In genomic region chr9:10059044-10059443, GRCh38 we compare ENCODE assay signal across 18 cellular contexts.
A peak's percentile ranks its signal among the peaks of the same experiment; 100 is the strongest.
DNase-seq lines count a peak whose midpoint lies in the region; ATAC-seq and TF ChIP-seq lines count a peak whose summit lies in the region.
"Had no signal": no experiment of that assay in that cellular context is flagged by ENCODE, and none has a peak within 500 bp of the region (broad histone marks: within the 10 kb centered on the region; RNA-seq: fewer than 3 reads in every experiment).

No MANE protein-coding gene starts in this region.

- no peaks in the 10 kb centered on the region for H3K27me3 ChIP-seq in mammary epithelial cell (ENCODE audit: insufficient read depth, low read length)
- no peaks in the 10 kb centered on the region for H3K27me3 ChIP-seq in lower lobe of right lung (ENCODE audit: low read depth)
- H3K27me3 ChIP-seq: gastroesophageal sphincter, transverse colon had no signal

- intact Hi-C loops in mammary epithelial cell (cut with micrococcal nuclease) (no loop called here), lower lobe of right lung (cut with DNase I) (no loop called here), OCI-LY7 (cut with micrococcal nuclease; ENCODE audit: unreplicated experiment) (no loop called here)

- 8% methylated on average over 3 of the region's 3 CpGs for WGBS in mammary epithelial cell (ENCODE audit: low coverage, missing lambda C conversion rate)

- in situ Hi-C loops in mammary epithelial cell (cut with MboI; ENCODE audit: low sequenced_read_pairs in 2 of 2), result loop anchor here (5.0 to 25.0 kb wide), 2 partner anchors 203 kb away; no protein-coding TSS in a partner anchor

- H3K4me1 ChIP-seq in mammary epithelial cell (ENCODE audit: insufficient read depth, low read length) (peaks cover 22% of the 10 kb centered on the region), lower lobe of right lung (no peaks in the 10 kb centered on the region), OCI-LY7 (ENCODE audit: insufficient read depth, low read length, poor library complexity, severe bottlenecking) (no peaks in the 10 kb centered on the region)
- H3K4me1 ChIP-seq: parathyroid adenoma, transverse colon had no signal

- TF ChIP-seq CTCF in mammary epithelial cell (conservative IDR thresholded peaks at IDR 0.05 in 1 of 2, IDR thresholded peaks at IDR 0.05 in 1 of 2; ENCODE audit: extremely low read depth in 1 of 2, insufficient read depth in 1 of 2, low read depth in 1 of 2, low read length in 2 of 2) (no peak), lower lobe of right lung (IDR thresholded peaks at IDR 0.05) (no peak), OCI-LY7 (conservative IDR thresholded peaks at IDR 0.05; ENCODE audit: low read length) (no peak), GM10248 (IDR thresholded peaks at IDR 0.05; ENCODE audit: control extremely low read depth, extremely low read depth, low read depth, missing control alignments) (no peak)

- dilution Hi-C loops in mammary epithelial cell (cut with HindIII; ENCODE audit: low sequenced_read_pairs), result no loop called here

- no peaks in the 10 kb centered on the region for H3K9me3 ChIP-seq in mammary epithelial cell (replicated peaks; ENCODE audit: insufficient read depth, low read length)
- H3K9me3 ChIP-seq in lower lobe of right lung, result no peaks in the 10 kb centered on the region
- H3K9me3 ChIP-seq in OCI-LY7 (ENCODE audit: low read length), result no peaks in the 10 kb centered on the region
- H3K9me3 ChIP-seq: gastroesophageal sphincter, mucosa of descending colon, transverse colon had no signal

- H2AFZ ChIP-seq in mammary epithelial cell (ENCODE audit: low read depth, low read length), result peak overlapping the region; percentile 7
- H2AFZ ChIP-seq in OCI-LY7 (ENCODE audit: low read length), result no peak overlapping the region
- H2AFZ ChIP-seq: parathyroid adenoma had no signal

- POLR2A ChIA-PET in OCI-LY7 (lab: Charles Lee), result interaction anchor here (1.1 to 1.3 kb wide), 3 partner anchors 10 to 243 kb away, joined by 3 to 5 read pairs (median 4); no protein-coding TSS in a partner anchor
- POLR2A ChIA-PET in GM10248 (lab: Yijun Ruan, JAX), result no interaction called here

- BruUV-seq in mammary epithelial cell (replicated peaks; lab: Mats Ljungman, UMichigan), result no TSS peak
- no TSS peak for BruUV-seq in OCI-LY7 (replicated peaks; lab: Mats Ljungman, UMichigan)

- peak; percentile 38 to 55 for ATAC-seq in lower lobe of right lung
- ATAC-seq: activated T-cell treated with anti-CD3 and anti-CD28 coated beads, Interleukin-2, amount 50 U/mL, for 72 hours; gastroesophageal sphincter; mucosa of descending colon had no signal

- H3K4me3 ChIP-seq in mammary epithelial cell (replicated peaks in 1 of 3; ENCODE audit: insufficient read depth in 1 of 3, low read depth in 2 of 3, low read length in 3 of 3) (no peak overlapping the region), lower lobe of right lung (no peak overlapping the region), OCI-LY7 (ENCODE audit: low read depth, low read length, poor library complexity, severe bottlenecking) (no peak overlapping the region)
- H3K4me3 ChIP-seq: gastroesophageal sphincter, mucosa of descending colon, transverse colon had no signal

- H4K20me1 ChIP-seq in mammary epithelial cell (ENCODE audit: insufficient read depth, low read length) (no peaks in the 10 kb centered on the region), OCI-LY7 (ENCODE audit: insufficient read depth, low read length) (no peaks in the 10 kb centered on the region)

- H3K36me3 ChIP-seq in mammary epithelial cell (ENCODE audit: insufficient read depth, low read length) (no peaks in the 10 kb centered on the region), lower lobe of right lung (no peaks in the 10 kb centered on the region), OCI-LY7 (ENCODE audit: insufficient read depth, low read length) (no peaks in the 10 kb centered on the region)
- H3K36me3 ChIP-seq: gastroesophageal sphincter, transverse colon had no signal

- CTCF ChIA-PET in mammary epithelial cell (lab: Charles Lee; ENCODE audit: low non-redundant PET) (no interaction called here), OCI-LY7 (lab: Charles Lee; ENCODE audit: unreplicated experiment) (no interaction called here), GM10248 (lab: Yijun Ruan, JAX) (interaction anchor here (0.8 to 1.5 kb wide), 3 partner anchors 16 to 33 kb away, joined by 3 to 6 read pairs (median 4); no protein-coding TSS in a partner anchor)

- no peaks in the 10 kb centered on the region for H3K9me2 ChIP-seq in OCI-LY7 (ENCODE audit: insufficient read depth, low read length)

- H3K9ac ChIP-seq in mammary epithelial cell (ENCODE audit: insufficient read depth, low read length), result no peak overlapping the region
- H3K9ac ChIP-seq: parathyroid adenoma had no signal

- H3K27ac ChIP-seq in mammary epithelial cell (ENCODE audit: insufficient read depth, low read depth, low read length) (peak overlapping the region; percentile 47), lower lobe of right lung (no peak overlapping the region), OCI-LY7 (ENCODE audit: low read depth, low read length, poor library complexity, severe bottlenecking) (no peak overlapping the region)
- H3K27ac ChIP-seq: gastroesophageal sphincter, parathyroid adenoma, transverse colon had no signal

- H3K4me2 ChIP-seq in mammary epithelial cell (ENCODE audit: insufficient read depth, low read depth, low read length), result peak overlapping the region; percentile 65
- H3K4me2 ChIP-seq in OCI-LY7 (ENCODE audit: low read length), result no peak overlapping the region

- H3K79me2 ChIP-seq in mammary epithelial cell (ENCODE audit: insufficient read depth, low read length), result no peaks in the 10 kb centered on the region
- H3K79me2 ChIP-seq in OCI-LY7 (ENCODE audit: insufficient read depth, low read depth, low read length), result no peaks in the 10 kb centered on the region
- H3K79me2 ChIP-seq: parathyroid adenoma had no signal

- DNase-seq in DMS 273 treated with DMSO at 0.1 percent for 48 hours (lab: John Stamatoyannopoulos, UW) (peak; percentile 69), NCI-H446 treated with DMSO at 0.1 percent for 48 hours (lab: John Stamatoyannopoulos, UW) (peak; percentile 87), mammary epithelial cell (peak; percentile 88), lower lobe of right lung (no peak), hippocampal formation (lab: John Stamatoyannopoulos, UW) (no peak), NCI-H187 treated with DMSO at 0.1 percent for 48 hours (lab: John Stamatoyannopoulos, UW) (no peak), OCI-LY7 (ENCODE audit: low spot score) (no peak), GM10248 (ENCODE audit: extremely low spot score) (no peak)
- DNase-seq: activated T-cell treated with anti-CD3 and anti-CD28 coated beads, Interleukin-2, amount 50 U/mL, for 72 hours; DMS53; immature natural killer cell; mucosa of descending colon; NCI-H1105 treated with DMSO at 0.1 percent for 48 hours; SHP77; stimulated activated CD4-positive, alpha-beta T cell treated with anti-CD3 and anti-CD28 coated beads, Interleukin-1b, Interleukin-23, amount 100 ng/mL, for 48 hours; transverse colon had no signal

Comparison
In these comparisons a context has a peak if more than half of its experiments do, and no peak if none do; other contexts are left out.
1. DNase-seq: peak in DMS 273 treated with DMSO at 0.1 percent for 48 hours (single experiment), NCI-H446 treated with DMSO at 0.1 percent for 48 hours (single experiment) and mammary epithelial cell (single experiment); none in lower lobe of right lung (single experiment), hippocampal formation (0 of 2), NCI-H187 treated with DMSO at 0.1 percent for 48 hours (single experiment), OCI-LY7 (single experiment) and GM10248 (single experiment).